In the genomic region with DNA sequence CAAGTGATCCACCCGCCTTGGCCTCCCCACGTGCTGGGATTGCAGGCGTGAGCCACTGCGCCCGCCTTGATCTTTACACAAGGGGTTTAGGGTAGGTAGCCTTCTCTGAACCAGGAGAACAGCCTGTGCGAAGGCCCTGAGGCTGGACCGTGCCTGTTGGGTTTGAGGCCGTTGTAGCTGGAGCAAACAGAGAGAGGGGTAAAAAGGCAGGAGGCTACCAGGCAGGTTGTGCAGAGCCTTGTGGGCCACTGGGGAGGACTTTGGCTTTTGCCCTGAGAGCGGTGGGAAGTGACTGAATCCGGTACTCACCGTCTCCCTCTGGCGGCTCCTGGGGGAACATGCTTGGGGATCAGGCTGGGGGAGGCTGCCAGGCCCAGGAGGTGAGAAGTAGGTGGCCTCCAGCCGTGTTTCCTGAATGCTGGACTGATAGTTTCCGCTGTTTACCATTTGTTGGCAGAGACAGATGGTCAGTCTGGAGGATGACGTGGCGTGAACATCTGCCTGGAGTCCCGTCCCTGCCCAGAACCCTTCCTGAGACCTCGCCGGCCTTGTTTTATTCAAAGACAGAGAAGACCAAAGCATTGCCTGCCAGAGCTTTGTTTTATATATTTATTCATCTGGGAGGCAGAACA, we compare ENCODE assay signal across 8 cellular contexts. TPM values are rescaled to one million over a fixed set of nuclear protein-coding genes. Genes with fewer than 3 reads are reported as not detected.
DNase-seq lines count a peak whose midpoint lies in the region; ATAC-seq and TF ChIP-seq lines count a peak whose summit lies in the region.

No MANE protein-coding gene starts in this region.

- no peak overlapping the region for H3K4me3 ChIP-seq in Loucy (ENCODE audit: low read length, poor library complexity, severe bottlenecking)
- no peak overlapping the region for H3K4me3 ChIP-seq in cardiac muscle cell
- no peak overlapping the region for H3K4me3 ChIP-seq in psoas muscle
- no peak overlapping the region for H3K4me3 ChIP-seq in uterus

- H3K9ac ChIP-seq in Loucy (ENCODE audit: low read depth, low read length, poor library complexity, severe bottlenecking), result no peak overlapping the region

- H2AFZ ChIP-seq in Loucy (ENCODE audit: low read length), result no peak overlapping the region

- H3K36me3 ChIP-seq in Loucy (ENCODE audit: insufficient read depth, low read length) (peaks cover 73% of the 10 kb centered on the region), cardiac muscle cell (peaks cover 52% of the 10 kb centered on the region), psoas muscle (ENCODE audit: insufficient read depth in 1 of 2, low read depth in 1 of 2) (peaks cover 0 to 49% of the 10 kb centered on the region in 2 donors), uterus (no peaks in the 10 kb centered on the region)

- TF ChIP-seq POLR2A in uterus (IDR thresholded peaks at IDR 0.05), result no peak

- no peaks in the 10 kb centered on the region for H3K27me3 ChIP-seq in Loucy (ENCODE audit: insufficient read depth, low read length, poor library complexity, severe bottlenecking)
- H3K27me3 ChIP-seq in cardiac muscle cell, result no peaks in the 10 kb centered on the region
- H3K27me3 ChIP-seq in psoas muscle (ENCODE audit: insufficient read depth in 3 of 3, low read length in 2 of 3), result no peaks in the 10 kb centered on the region
- no peaks in the 10 kb centered on the region for H3K27me3 ChIP-seq in uterus

- TF ChIP-seq CTCF in Loucy (conservative IDR thresholded peaks at IDR 0.05; ENCODE audit: low read length) (peak; percentile 66), cardiac muscle cell (IDR thresholded peaks at IDR 0.05; ENCODE audit: low read depth, low read length) (peak; percentile 92), psoas muscle (IDR thresholded peaks at IDR 0.05) (peak; percentile 85), uterus (IDR thresholded peaks at IDR 0.05) (peak; percentile 91 to 96 (median 94))

- no peaks in the 10 kb centered on the region for H3K9me3 ChIP-seq in Loucy (ENCODE audit: insufficient read depth, low read depth, low read length)
- H3K9me3 ChIP-seq in cardiac muscle cell (ENCODE audit: low read depth), result no peaks in the 10 kb centered on the region
- no peaks in the 10 kb centered on the region for H3K9me3 ChIP-seq in psoas muscle
- H3K9me3 ChIP-seq in uterus, result no peaks in the 10 kb centered on the region

- H4K20me1 ChIP-seq in Loucy (ENCODE audit: insufficient read depth, low read length, poor library complexity, severe bottlenecking), result peaks cover 48% of the 10 kb centered on the region

- H3K79me2 ChIP-seq in Loucy (ENCODE audit: insufficient read depth, low read length), result peaks cover 3% of the 10 kb centered on the region; the same call in 1 of the 2 replicates

- H3K4me1 ChIP-seq in Loucy (ENCODE audit: insufficient read depth, low read length, poor library complexity, severe bottlenecking) (no peaks in the 10 kb centered on the region), cardiac muscle cell (ENCODE audit: low read depth) (no peaks in the 10 kb centered on the region), psoas muscle (no peaks in the 10 kb centered on the region), uterus (no peaks in the 10 kb centered on the region)

- intact Hi-C loops in psoas muscle (cut with DNase I) (loop anchor here (5.0 to 10.0 kb wide), 3 partner anchors 161 to 196 kb away; no protein-coding TSS in a partner anchor), uterus (cut with DNase I; ENCODE audit: low total_unique reads) (no loop called here)

- H3K9me2 ChIP-seq in Loucy (replicated peaks; ENCODE audit: low read depth, low read length), result no peaks in the 10 kb centered on the region

- WGBS in psoas muscle, 3 donors, result 36 to 41% (median 41%) methylated on average over 18 to 19 of the region's 19 CpGs

- H3K4me2 ChIP-seq in Loucy (ENCODE audit: low read depth, low read length, poor library complexity, severe bottlenecking), result no peak overlapping the region

- H3K27ac ChIP-seq in cardiac muscle cell (peak overlapping the region; percentile 43), psoas muscle (no peak overlapping the region), uterus (peak overlapping the region; percentile 74 to 80)

- DNase-seq in DMS153 treated with DMSO at 0.1 percent for 48 hours (lab: John Stamatoyannopoulos, UW; ENCODE audit: unreplicated experiment) (peak; percentile 31), SKM-1 treated with dmso at 0.1 percent for 144 hours (lab: John Stamatoyannopoulos, UW; ENCODE audit: unreplicated experiment) (peak; percentile 80), cardiac muscle cell (ENCODE audit: low read depth in 1 of 2, low spot score in 1 of 2) (peak; percentile 79 to 80), psoas muscle (peak; percentile 85 to 89), uterus (peak; percentile 87 to 88)
- peak; percentile 25 for DNase-seq in activated naive CD8-positive, alpha-beta T cell treated with anti-CD3 and anti-CD28 coated beads, Interleukin-2, amount 50 U/mL, for 16 hours (ENCODE audit: low read depth, low spot score)

- H3F3A ChIP-seq in Loucy (ENCODE audit: low read depth), result peaks cover 5% of the 10 kb centered on the region; the same call in 1 of the 2 replicates

- ATAC-seq in psoas muscle (peak; percentile 87 to 94 (median 90)), HG02870 (IDR thresholded peaks at IDR 0.05; ENCODE audit: unreplicated experiment) (no peak)

RNA-seq across cellular contexts. Expression of a gene that starts 24.6 kb away (rescaled TPM):
- total RNA-seq in cardiac muscle cell, result 15.8 and 127 TPM in 2 replicates
- 7.1 and 25.8 TPM in 2 replicates for polyA plus RNA-seq in cardiac muscle cell
- total RNA-seq in psoas muscle, result 1 to 10 TPM in 2 of 4 donors, under 1 TPM in 2; 0.51 to 1.7 (median 0.98) TPM
- polyA plus RNA-seq in psoas muscle, result under 1 TPM; 0.14 to 0.55 (median 0.44) TPM
- total RNA-seq in uterus, result 10 to 100 TPM in 1 of 4 donors, 1 to 10 TPM in 3; 1.8 to 21.8 (median 2.6) TPM

RNA-seq across cellular contexts. Expression of a gene that starts 41.7 kb away (rescaled TPM):
- total RNA-seq in cardiac muscle cell, result 98.6 and 120 TPM in 2 replicates
- 57.8 and 107 TPM in 2 replicates for polyA plus RNA-seq in cardiac muscle cell
- 10 to 100 TPM in 1 of 4 donors, 1 to 10 TPM in 3; 3.2 to 10.1 (median 6.0) TPM for total RNA-seq in psoas muscle
- 1 to 10 TPM; 1.7 to 5.4 (median 2.2) TPM for polyA plus RNA-seq in psoas muscle
- 10 to 100 TPM in 3 of 4 donors, 1 to 10 TPM in 1; 7.9 to 55.3 (median 48.8) TPM for total RNA-seq in uterus

Comparison
In these comparisons a context has a peak if more than half of its experiments do, and no peak if none do; other contexts are left out.
1. DNase-seq: peak in every context shown above with its lines; median percentile 88 in uterus; 87 in psoas muscle; 80 in SKM-1 treated with dmso at 0.1 percent for 144 hours; 80 in cardiac muscle cell; 31 in DMS153 treated with DMSO at 0.1 percent for 48 hours; 25 in activated naive CD8-positive, alpha-beta T cell treated with anti-CD3 and anti-CD28 coated beads, Interleukin-2, amount 50 U/mL, for 16 hours.